In the genomic region with DNA sequence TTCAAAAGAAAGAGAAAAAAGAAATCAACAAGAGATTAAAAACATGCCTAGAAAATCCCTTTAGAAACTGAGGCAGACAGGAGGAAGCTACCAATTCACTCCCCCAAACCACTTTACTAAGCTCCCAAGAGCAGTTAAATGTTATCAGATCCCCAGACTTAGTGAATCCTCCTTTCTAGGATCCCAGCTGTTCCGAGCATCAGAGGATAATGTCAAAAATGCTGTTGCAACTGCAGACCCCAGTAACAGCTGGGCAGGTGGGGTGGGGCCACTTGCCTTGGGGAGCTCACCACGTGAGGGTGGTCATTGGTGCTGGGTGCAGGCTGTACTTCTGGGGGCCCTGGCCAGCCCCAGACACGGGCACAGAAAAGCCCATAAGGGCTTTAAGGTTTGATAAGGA, we compare ENCODE assay signal across 17 cellular contexts. TPM values are rescaled to one million over a fixed set of nuclear protein-coding genes. Genes with fewer than 3 reads are reported as not detected.
DNase-seq lines count a peak whose midpoint lies in the region; ATAC-seq and TF ChIP-seq lines count a peak whose summit lies in the region.
"Had no signal": no experiment of that assay in that cellular context is flagged by ENCODE, and none has a peak within 500 bp of the region (broad histone marks: within the 10 kb centered on the region; RNA-seq: fewer than 3 reads in every experiment).

No MANE protein-coding gene starts in this region.

- H3K36me3 ChIP-seq in WERI-Rb-1 (peaks cover 5% of the 10 kb centered on the region), right lobe of liver (no peaks in the 10 kb centered on the region)
- H3K36me3 ChIP-seq: BE2C had no signal

- peak overlapping the region; percentile 89 for H3K27ac ChIP-seq in WERI-Rb-1
- no peak overlapping the region for H3K27ac ChIP-seq in right lobe of liver

- intact Hi-C loops in right lobe of liver (cut with DNase I): no loop called here

- no peak overlapping the region for H3K4me3 Mint-ChIP-seq in nephron
- H3K4me3 Mint-ChIP-seq: CD4-positive, CD25-positive, alpha-beta regulatory T cell; CD8-positive, alpha-beta memory T cell; HFFc6 had no signal

- WGBS in right lobe of liver (ENCODE audit: insufficient coverage, low coverage, low lambda C conversion rate, missing lambda C conversion rate): 92% methylated on average over 2 of the region's 3 CpGs

- peaks cover 58% of the 10 kb centered on the region for H3K4me1 Mint-ChIP-seq in nephron

- H3K9me3 ChIP-seq in WERI-Rb-1 (ENCODE audit: severe bottlenecking): no peaks in the 10 kb centered on the region
- no peaks in the 10 kb centered on the region for H3K9me3 ChIP-seq in right lobe of liver
- H3K9me3 ChIP-seq: BE2C, Caco-2 had no signal

- no peaks in the 10 kb centered on the region for H3K9me3 Mint-ChIP-seq in nephron
- H3K9me3 Mint-ChIP-seq: CD4-positive, CD25-positive, alpha-beta regulatory T cell; CD8-positive, alpha-beta memory T cell; HFFc6 had no signal

- no peaks in the 10 kb centered on the region for H3K36me3 Mint-ChIP-seq in nephron (ENCODE audit: low read depth)

- peak overlapping the region; percentile 57 to 87 (median 65) for H3K27ac Mint-ChIP-seq in nephron
- H3K27ac Mint-ChIP-seq: CD4-positive, CD25-positive, alpha-beta regulatory T cell; HFFc6 had no signal

- TF ChIP-seq POLR2A in right lobe of liver (IDR thresholded peaks at IDR 0.05): no peak

- peaks cover 4% of the 10 kb centered on the region for H3K27me3 Mint-ChIP-seq in nephron (ENCODE audit: low read depth)
- H3K27me3 Mint-ChIP-seq: CD8-positive, alpha-beta memory T cell had no signal

- H3K4me3 ChIP-seq in WERI-Rb-1 (ENCODE audit: low read depth, low read length) (no peak overlapping the region), right lobe of liver (no peak overlapping the region)

- ATAC-seq in GM21619 (IDR thresholded peaks at IDR 0.05; ENCODE audit: unreplicated experiment) (no peak), GM21717 (IDR thresholded peaks at IDR 0.05; ENCODE audit: unreplicated experiment) (no peak), right lobe of liver (no peak)
- ATAC-seq: HCT116 had no signal

- TF ChIP-seq CTCF in WERI-Rb-1 (IDR thresholded peaks at IDR 0.05; ENCODE audit: low read depth, low read length) (no peak), nephron (IDR thresholded peaks at IDR 0.05; ENCODE audit: unreplicated experiment in 3 of 3) (no peak), right lobe of liver (IDR thresholded peaks at IDR 0.05) (no peak)

- DNase-seq in NCI-H524 treated with DMSO at 0.1 percent for 48 hours (lab: John Stamatoyannopoulos, UW): peak; percentile 56
- no peak for DNase-seq in WERI-Rb-1
- DNase-seq in NCI-H1694 treated with DMSO at 0.1 percent for 48 hours (lab: John Stamatoyannopoulos, UW): no peak
- no peak for DNase-seq in right lobe of liver
- DNase-seq: ACHN; BE2C; C1 segment of cervical spinal cord; Caco-2; CD4-positive, CD25-positive, alpha-beta regulatory T cell; CD8-positive, alpha-beta memory T cell; GOT3; H7; HFFc6 had no signal

- H3K27me3 ChIP-seq in WERI-Rb-1 (ENCODE audit: insufficient read depth, low read depth, severe bottlenecking): no peaks in the 10 kb centered on the region
- no peaks in the 10 kb centered on the region for H3K27me3 ChIP-seq in right lobe of liver
- H3K27me3 ChIP-seq: BE2C had no signal

- no peaks in the 10 kb centered on the region for H3K4me1 ChIP-seq in right lobe of liver
- H3K4me1 ChIP-seq: BE2C, Caco-2 had no signal

RNA-seq across cellular contexts. Expression of a gene that starts 9.1 kb away (rescaled TPM):
- 1 to 10 TPM; 4.8 to 9.2 (median 6.0) TPM for total RNA-seq in right lobe of liver
